In genomic region chr14:62053188-62053587, GRCh38 we compare ENCODE assay signal across 26 cellular contexts.
DNase-seq lines count a peak whose midpoint lies in the region; ATAC-seq, FAIRE-seq and TF ChIP-seq lines count a peak whose summit lies in the region.
"Had no signal": no experiment of that assay in that cellular context is flagged by ENCODE, and none has a peak within 500 bp of the region (broad histone marks: within the 10 kb centered on the region; RNA-seq: fewer than 3 reads in every experiment).

No MANE protein-coding gene starts in this region.

- H3K4me1 ChIP-seq in esophagus squamous epithelium, result no peaks in the 10 kb centered on the region
- H3K4me1 ChIP-seq: right atrium auricular region, uterus had no signal

- no peak overlapping the region for H3K4me3 ChIP-seq in GM12865 (ENCODE audit: low read depth, low read length)
- H3K4me3 ChIP-seq in esophagus squamous epithelium, result no peak overlapping the region
- H3K4me3 ChIP-seq: cardiac muscle cell, right atrium auricular region, uterus had no signal

- no peaks in the 10 kb centered on the region for H3K36me3 ChIP-seq in esophagus squamous epithelium
- H3K36me3 ChIP-seq: cardiac muscle cell, right atrium auricular region, uterus had no signal

- no peaks in the 10 kb centered on the region for H3K9me3 ChIP-seq in esophagus squamous epithelium
- H3K9me3 ChIP-seq: right atrium auricular region, uterus had no signal

- TF ChIP-seq POLR2A in esophagus squamous epithelium (IDR thresholded peaks at IDR 0.05), result no peak

- no peaks in the 10 kb centered on the region for H3K27me3 ChIP-seq in esophagus squamous epithelium
- H3K27me3 ChIP-seq: cardiac muscle cell, right atrium auricular region, uterus had no signal

- peak; percentile 52 for FAIRE-seq in GM19239 (lab: Jason Lieb, UNC)
- FAIRE-seq: G401.6, H1, HepG2, TTC549 had no signal

- DNase-seq in GM12865 (ENCODE audit: low read depth) (peak; percentile 68), GM19239 (ENCODE audit: insufficient read length, low spot score) (peak; percentile 10), esophagus squamous epithelium (lab: John Stamatoyannopoulos, UW) (no peak), AG08396 (ENCODE audit: low spot score) (no peak), NCI-H526 treated with DMSO at 0.1 percent for 48 hours (lab: John Stamatoyannopoulos, UW) (no peak)
- DNase-seq in activated T-cell treated with anti-CD3 and anti-CD28 coated beads, Interleukin-2, amount 50 U/mL, for 48 hours, result no peak
- DNase-seq: activated CD4-positive, alpha-beta T cell treated with anti-CD3 and anti-CD28 coated beads for 4 hours; foreskin melanocyte; hypothalamus; islet precursor cell; mammary epithelial cell; NCI-H1417; NCI-H526; occipital lobe; SW 1271; uterus had no signal

- TF ChIP-seq CTCF in GM12865 (IDR thresholded peaks at IDR 0.05; ENCODE audit: insufficient read depth, low read depth, low read length, missing control alignments) (no peak), esophagus squamous epithelium (IDR thresholded peaks at IDR 0.05) (no peak)

- WGBS in esophagus squamous epithelium, 2 donors, result 71 to 81% methylated on average over 3 of the region's 3 CpGs

- no peak overlapping the region for H3K27ac ChIP-seq in esophagus squamous epithelium
- H3K27ac ChIP-seq: cardiac muscle cell, epithelial cell of prostate, right atrium auricular region, uterus had no signal

- peak; percentile 53 for ATAC-seq in HG02588 (IDR thresholded peaks at IDR 0.05; ENCODE audit: unreplicated experiment)
- peak; percentile 100 for ATAC-seq in HG03469 (IDR thresholded peaks at IDR 0.05; ENCODE audit: unreplicated experiment)
- ATAC-seq: HepG2, Right ventricle myocardium inferior had no signal

- intact Hi-C loops in esophagus squamous epithelium (cut with DNase I), result no loop called here

Comparison
In these comparisons a context has a peak if more than half of its experiments do, and no peak if none do; other contexts are left out.
1. DNase-seq: peak in GM12865 (single experiment) and GM19239 (single experiment); none in esophagus squamous epithelium (single experiment), AG08396 (single experiment), NCI-H526 treated with DMSO at 0.1 percent for 48 hours (single experiment) and activated T-cell treated with anti-CD3 and anti-CD28 coated beads, Interleukin-2, amount 50 U/mL, for 48 hours (0 of 2).